ENCODE assay signal across 1 cellular context in genomic region chr3:184174646-184175492, GRCh38.
TF ChIP-seq lines count a peak whose summit lies in the region.

TSS of gene AP2M1 (plus strand) at chr3:184174855. CDS start at chr3:184176994, 2,139 bp downstream.

TF ChIP-seq in HepG2, 621 proteins besides CTCF, POLR2A, EP300 and RAD21 (continued from another document and continues in another):
- TF ChIP-seq SNAI1 (CRISPR knock-in tag; IDR thresholded peaks at IDR 0.05; ENCODE audit: borderline replicate concordance) (no peak; the same call in 1 of the 2 replicates), TFAP4 (IDR thresholded peaks at IDR 0.05; ENCODE audit: borderline replicate concordance, low read depth) (peak; percentile 19; the same call in 1 of the 2 replicates), SIN3B (IDR thresholded peaks at IDR 0.05; ENCODE audit: low read length) (no peak), ZNF629 (CRISPR knock-in tag; conservative IDR thresholded peaks at IDR 0.05) (0 out of 2 replicates have a peak, but pooled peaks have one; percentile 7), SOX6 (IDR thresholded peaks at IDR 0.05) (no peak), SOX6 (CRISPR knock-in tag; IDR thresholded peaks at IDR 0.05) (peak; percentile 23; the same call in 1 of the 2 replicates), CENPBD1 (CRISPR knock-in tag; IDR thresholded peaks at IDR 0.05; ENCODE audit: borderline replicate concordance, low read depth) (no peak), DMTF1 (CRISPR knock-in tag; IDR thresholded peaks at IDR 0.05) (no peak), NR3C1 (CRISPR knock-in tag; IDR thresholded peaks at IDR 0.05) (no peak), GMEB1 (CRISPR knock-in tag; IDR thresholded peaks at IDR 0.05; ENCODE audit: borderline replicate concordance) (peak; percentile 83), ZNF724P (CRISPR knock-in tag; IDR thresholded peaks at IDR 0.05; ENCODE audit: borderline replicate concordance) (no peak), HNRNPL (IDR thresholded peaks at IDR 0.05; ENCODE audit: low read depth, low read length) (no peak), ZNF761 (CRISPR knock-in tag; conservative IDR thresholded peaks at IDR 0.05) (no peak), ZNF790 (CRISPR knock-in tag; IDR thresholded peaks at IDR 0.05; ENCODE audit: borderline replicate concordance) (no peak), E2F5 (CRISPR knock-in tag; conservative IDR thresholded peaks at IDR 0.05) (no peak), ZBTB4 (CRISPR knock-in tag; IDR thresholded peaks at IDR 0.05; ENCODE audit: borderline replicate concordance) (no peak), REXO4 (CRISPR knock-in tag; IDR thresholded peaks at IDR 0.05; ENCODE audit: borderline replicate concordance) (no peak), ZNF317 (CRISPR knock-in tag; IDR thresholded peaks at IDR 0.05) (peak; percentile 68), NCOA1 (CRISPR knock-in tag; IDR thresholded peaks at IDR 0.05) (no peak), HOXA7 (CRISPR knock-in tag; IDR thresholded peaks at IDR 0.05) (no peak), ZBTB39 (CRISPR knock-in tag; IDR thresholded peaks at IDR 0.05) (no peak), REST (IDR thresholded peaks at IDR 0.05; ENCODE audit: borderline replicate concordance in 1 of 2, low read depth in 1 of 2, low read length in 2 of 2) (peak in 1 of 2 experiments; percentile 3; a peak in 1 of 4 replicates), DPF2 (CRISPR knock-in tag; IDR thresholded peaks at IDR 0.05; ENCODE audit: borderline replicate concordance, low read depth) (no peak), MAX (IDR thresholded peaks at IDR 0.05) (peak; percentile 48; the same call in 1 of the 2 replicates), NAIF1 (CRISPR knock-in tag; IDR thresholded peaks at IDR 0.05; ENCODE audit: borderline replicate concordance) (no peak), ZNF235 (CRISPR knock-in tag; IDR thresholded peaks at IDR 0.05; ENCODE audit: borderline replicate concordance) (no peak), ZBTB20 (CRISPR knock-in tag; IDR thresholded peaks at IDR 0.05; ENCODE audit: borderline replicate concordance, low read depth) (peak; percentile 60; the same call in 1 of the 2 replicates), ZFP90 (CRISPR knock-in tag; IDR thresholded peaks at IDR 0.05; ENCODE audit: borderline replicate concordance) (no peak), HNF1A (IDR thresholded peaks at IDR 0.05; ENCODE audit: low read depth) (0 out of 2 replicates have a peak, but pooled peaks have one; percentile 26), HNF1A (CRISPR knock-in tag; IDR thresholded peaks at IDR 0.05; ENCODE audit: borderline replicate concordance) (no peak), ZNF414 (CRISPR knock-in tag; IDR thresholded peaks at IDR 0.05) (no peak; the same call in 1 of the 2 replicates), NBN (conservative IDR thresholded peaks at IDR 0.05) (no peak), NR2C2 (CRISPR knock-in tag; IDR thresholded peaks at IDR 0.05; ENCODE audit: borderline replicate concordance) (peak; percentile 82), NR2F6 (IDR thresholded peaks at IDR 0.05) (no peak), NR2F6 (CRISPR knock-in tag; IDR thresholded peaks at IDR 0.05) (no peak), DNMT1 (CRISPR knock-in tag; IDR thresholded peaks at IDR 0.05) (no peak), RORA (CRISPR knock-in tag; IDR thresholded peaks at IDR 0.05) (no peak), ZNF563 (CRISPR knock-in tag; IDR thresholded peaks at IDR 0.05) (0 out of 2 replicates have a peak, but pooled peaks have one; percentile 43), ZNF24 (IDR thresholded peaks at IDR 0.05) (no peak), ZNF136 (CRISPR knock-in tag; IDR thresholded peaks at IDR 0.05; ENCODE audit: low read depth) (no peak)
